27 cellular contexts compared by ENCODE assay signal in genomic region chr21:29684106-29684505, GRCh38.
"Had no signal": no experiment of that assay in that cellular context is flagged by ENCODE, and none has a peak within 500 bp of the region (broad histone marks: within the 10 kb centered on the region; RNA-seq: fewer than 3 reads in every experiment).

No MANE protein-coding gene starts in this region.

- DNase-seq: stimulated activated CD4-positive, alpha-beta T cell treated with anti-CD3 and anti-CD28 coated beads, Interleukin-2, amount 100 ng/mL, for 48 hours; stimulated activated CD4-positive, alpha-beta T cell treated with anti-CD3 and anti-CD28 coated beads, Interleukin-4, amount 100 ng/mL, for 1 hour; stimulated activated CD4-positive, alpha-beta T cell treated with anti-CD3 and anti-CD28 coated beads, Interleukin-4, amount 100 ng/mL, for 24 hours; stimulated activated CD4-positive, alpha-beta T cell treated with anti-CD3 and anti-CD28 coated beads, Interleukin-4, amount 100 ng/mL, for 4 hours; stimulated activated CD8-positive, alpha-beta memory T cell treated with anti-CD3 and anti-CD28 coated beads, Interleukin-4, amount 100 ng/mL, for 48 hours; stimulated activated naive B cell treated with anti-CD40 and anti-IgM and Interleukin-4, amounts not matched to agents 10 μg/mL and 1 μg/mL and 100 μg/mL, for 72 hours; stimulated activated naive CD4-positive, alpha-beta T cell; stimulated activated naive CD4-positive, alpha-beta T cell treated with Interleukin-2 at 50 U/mL for 16 hours; stimulated activated naive CD8-positive, alpha-beta T cell treated with anti-CD3 and anti-CD28 coated beads, Interleukin-15, amount 100 ng/mL, for 72 hours; stimulated activated naive CD8-positive, alpha-beta T cell treated with anti-CD3 and anti-CD28 coated beads, Interleukin-15, Interleukin-2, amounts not matched to agents 100 U/mL and 50 U/mL, for 24 hours; stomach; substantia nigra; testis; thyroid gland; tibial artery; transverse colon; trophoblast cell; upper lobe of left lung; upper lobe of right lung; uterus had no signal

- ATAC-seq: stimulated activated effector memory CD8-positive, alpha-beta T cell treated with anti-CD3 and anti-CD28 coated beads, Interleukin-12 subunit alpha, Interleukin-12 subunit beta, amount 100 ng/mL, for 72 hours; stimulated activated memory B cell treated with anti-CD40 and anti-IgM and Interleukin-4, amounts not matched to agents 10 μg/mL and 1 μg/mL and 100 μg/mL, for 72 hours; stimulated activated naive B cell treated with anti-CD40 and anti-IgM and Interleukin-4, amounts not matched to agents 10 μg/mL and 1 μg/mL and 100 μg/mL, for 72 hours; stimulated activated naive CD8-positive, alpha-beta T cell treated with anti-CD3 and anti-CD28 coated beads, Interleukin-15, amount 100 ng/mL, for 72 hours; stimulated activated naive CD8-positive, alpha-beta T cell treated with anti-CD3 and anti-CD28 coated beads, Interleukin-15, Interleukin-2, amounts not matched to agents 100 U/mL and 50 U/mL, for 24 hours; upper lobe of right lung had no signal

- H3K4me1 ChIP-seq: stomach, suprapubic skin, testis, thyroid gland, tibial artery, tibial nerve, transverse colon, upper lobe of left lung, upper lobe of right lung, uterus, vagina had no signal

- H3K27me3 ChIP-seq: stomach, suprapubic skin, testis, thyroid gland, tibial artery, tibial nerve, transverse colon, upper lobe of left lung, upper lobe of right lung, uterus, vagina had no signal

- FAIRE-seq: urothelium cell line had no signal

- H3K36me3 ChIP-seq: stomach, suprapubic skin, thoracic aorta, thyroid gland, tibial artery, tibial nerve, transverse colon, upper lobe of left lung, upper lobe of right lung, uterus, vagina had no signal

- H3K4me3 ChIP-seq: stomach, suprapubic skin, testis, thoracic aorta, thyroid gland, tibial artery, tibial nerve, transverse colon, upper lobe of left lung, upper lobe of right lung, uterus, vagina had no signal

- H3K9me3 ChIP-seq: testis, thoracic aorta, thyroid gland, tibial artery, transverse colon, upper lobe of left lung, upper lobe of right lung, uterus, vagina had no signal

- H3K27ac ChIP-seq: stomach, suprapubic skin, testis, thoracic aorta, thyroid gland, tibial artery, tibial nerve, transverse colon, upper lobe of left lung, upper lobe of right lung, uterus, vagina had no signal
